Comparison of ENCODE assay signal across 19 cellular contexts in genomic region chr6:147384029-147384428, GRCh38.
DNase-seq lines count a peak whose midpoint lies in the region; ATAC-seq and TF ChIP-seq lines count a peak whose summit lies in the region.
"Had no signal": no experiment of that assay in that cellular context is flagged by ENCODE, and none has a peak within 500 bp of the region (broad histone marks: within the 10 kb centered on the region; RNA-seq: fewer than 3 reads in every experiment).

No MANE protein-coding gene starts in this region.

- H3K27me3 Mint-ChIP-seq in T-helper 17 cell = no peaks in the 10 kb centered on the region
- H3K27me3 Mint-ChIP-seq: dendritic cell treated with granulocyte-macrophage colony-stimulating factor and Interleukin-4, amounts not matched to agents 40 ng/mL and 50 ng/mL, for 4 days had no signal

- no peak overlapping the region for H3K4me3 Mint-ChIP-seq in T-helper 17 cell
- H3K4me3 Mint-ChIP-seq: activated naive CD4-positive, alpha-beta T cell treated with anti-CD3 and anti-CD28 coated beads for 36 hours; dendritic cell treated with granulocyte-macrophage colony-stimulating factor and Interleukin-4, amounts not matched to agents 40 ng/mL and 50 ng/mL, for 4 days; neural crest cell had no signal

- ATAC-seq in GM18861 (IDR thresholded peaks at IDR 0.05; ENCODE audit: unreplicated experiment) (peak; percentile 59), GM21786 (IDR thresholded peaks at IDR 0.05; ENCODE audit: unreplicated experiment) (peak; percentile 60), HG03457 (IDR thresholded peaks at IDR 0.05; ENCODE audit: unreplicated experiment) (peak; percentile 49), T-helper 17 cell (no peak)
- ATAC-seq: body of pancreas had no signal

- no peak overlapping the region for H3K27ac Mint-ChIP-seq in T-helper 17 cell
- H3K27ac Mint-ChIP-seq: activated naive CD4-positive, alpha-beta T cell treated with anti-CD3 and anti-CD28 coated beads for 36 hours; dendritic cell treated with granulocyte-macrophage colony-stimulating factor and Interleukin-4, amounts not matched to agents 40 ng/mL and 50 ng/mL, for 4 days had no signal

- POLR2A ChIA-PET in GM10248 (lab: Yijun Ruan, JAX) = no interaction called here

- H3K36me3 Mint-ChIP-seq in T-helper 17 cell (ENCODE audit: low read depth) = peaks cover 4% of the 10 kb centered on the region

- peak; percentile 15 for DNase-seq in GM12865 (ENCODE audit: low read depth)
- no peak for DNase-seq in GM10248 (ENCODE audit: extremely low spot score)
- no peak for DNase-seq in T-helper 17 cell
- DNase-seq in NCI-H2227 treated with DMSO at 0.1 percent for 48 hours (lab: John Stamatoyannopoulos, UW) = no peak
- DNase-seq in A172 (ENCODE audit: low spot score) = no peak
- DNase-seq: activated naive CD4-positive, alpha-beta T cell treated with anti-CD3 and anti-CD28 coated beads for 36 hours; body of pancreas; Calu3; erythroblast; mesendoderm; NCI-H1048; Peyer's patch; stimulated activated CD4-positive, alpha-beta T cell treated with anti-CD3 and anti-CD28 coated beads, Interleukin-15, amount 100 ng/mL, for 24 hours; substantia nigra had no signal

- TF ChIP-seq CTCF in GM12865 (IDR thresholded peaks at IDR 0.05; ENCODE audit: insufficient read depth, low read depth, low read length, missing control alignments) (no peak), GM10248 (IDR thresholded peaks at IDR 0.05; ENCODE audit: control extremely low read depth, extremely low read depth, low read depth, missing control alignments) (no peak)

- CTCF ChIA-PET in GM10248 (lab: Yijun Ruan, JAX) = interaction anchor here (1.1 to 1.4 kb wide), 2 partner anchors 14 to 19 kb away, joined by 3 read pairs; no protein-coding TSS in a partner anchor

- H3K4me1 Mint-ChIP-seq in T-helper 17 cell = no peaks in the 10 kb centered on the region
- H3K4me1 Mint-ChIP-seq: neural crest cell had no signal

- no peak overlapping the region for H3K4me3 ChIP-seq in GM12865 (ENCODE audit: low read depth, low read length)
- H3K4me3 ChIP-seq: body of pancreas, Peyer's patch had no signal

- no peaks in the 10 kb centered on the region for H3K9me3 ChIP-seq in T-helper 17 cell (ENCODE audit: control insufficient read depth, low read length, poor library complexity, severe bottlenecking)
- H3K9me3 ChIP-seq: body of pancreas, Peyer's patch had no signal
